ENCODE assay signal across 12 cellular contexts in the genomic region with DNA sequence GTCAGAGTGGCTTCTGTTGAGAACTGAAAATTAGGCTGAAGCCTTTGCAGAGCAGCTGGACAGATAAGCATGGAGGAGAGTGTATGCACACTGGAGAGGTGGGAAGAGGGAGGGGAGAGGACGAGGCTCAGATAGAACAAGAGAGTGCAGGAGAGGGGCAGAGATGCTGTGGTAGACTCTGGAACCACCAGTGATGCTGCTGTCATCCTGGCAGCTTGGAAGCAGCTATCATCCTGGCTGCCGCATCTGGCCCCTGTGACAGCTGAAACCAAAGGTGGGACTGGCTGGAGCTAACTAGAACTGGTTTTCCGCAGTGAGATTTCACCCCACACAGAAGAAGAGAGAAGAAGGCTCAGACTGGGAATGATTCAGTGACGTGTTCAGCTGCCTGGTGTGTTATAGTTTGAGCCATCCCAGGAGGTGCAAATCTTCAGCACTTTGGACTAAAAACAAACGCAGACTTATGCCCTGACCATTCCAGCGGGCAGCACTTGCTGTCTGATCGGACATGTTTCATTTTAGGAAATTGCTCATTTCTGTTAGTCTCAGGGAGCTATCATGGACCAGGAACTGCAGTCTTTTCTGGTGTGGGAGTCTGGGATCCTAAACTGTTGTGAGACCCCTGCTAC. TPM values are rescaled to one million over a fixed set of nuclear protein-coding genes. Genes with fewer than 3 reads are reported as not detected.
DNase-seq lines count a peak whose midpoint lies in the region; ATAC-seq and TF ChIP-seq lines count a peak whose summit lies in the region.
"Had no signal": no experiment of that assay in that cellular context is flagged by ENCODE, and none has a peak within 500 bp of the region (broad histone marks: within the 10 kb centered on the region; RNA-seq: fewer than 3 reads in every experiment).

No MANE protein-coding gene starts in this region.

- no peaks in the 10 kb centered on the region for H4K20me1 ChIP-seq in H9 (ENCODE audit: control insufficient read depth, insufficient read depth, insufficient read length)

- no peak for TF ChIP-seq POLR2A in esophagus squamous epithelium (IDR thresholded peaks at IDR 0.05)

- WGBS in esophagus squamous epithelium, 2 donors: 81 to 90% methylated on average over 5 to 7 of the region's 7 CpGs
- WGBS in H9 (ENCODE audit: extremely low coverage, insufficient read length, low lambda C conversion rate): no CpG with 5 or more reads among the region's 7 CpGs

- H2BK15ac ChIP-seq in H9 (ENCODE audit: low read depth, low read length): no peak overlapping the region

- peak; percentile 42 for DNase-seq in DMS 273 (lab: John Stamatoyannopoulos, UW; ENCODE audit: unreplicated experiment)
- DNase-seq in DMS 273 treated with DMSO at 0.1 percent for 48 hours (lab: John Stamatoyannopoulos, UW): no peak
- DNase-seq in HL-60 (ENCODE audit: low read depth in 1 of 2, low spot score in 1 of 2): no peak
- no peak for DNase-seq in esophagus squamous epithelium (lab: John Stamatoyannopoulos, UW)
- DNase-seq in H9: no peak
- DNase-seq in effector memory CD8-positive, alpha-beta T cell: no peak
- no peak for DNase-seq in activated CD4-positive, alpha-beta T cell treated with anti-CD3 and anti-CD28 coated beads, Interleukin-2, amount 50 U/mL, for 4 hours
- DNase-seq: activated T-cell treated with anti-CD3 and anti-CD28 coated beads, Interleukin-2, amount 50 U/mL, for 48 hours; NCI-H1105 treated with DMSO at 0.1 percent for 48 hours; PC-9 had no signal

- H2BK5ac ChIP-seq in H9 (ENCODE audit: insufficient read length, low read length): no peak overlapping the region

- no peak overlapping the region for H3K23ac ChIP-seq in H9 (ENCODE audit: insufficient read length, low read depth, low read length)

- no peaks in the 10 kb centered on the region for H3K36me3 ChIP-seq in esophagus squamous epithelium

- intact Hi-C loops in esophagus squamous epithelium (cut with DNase I): no loop called here

- H3K79me2 ChIP-seq in H9 (ENCODE audit: insufficient read depth, low read length): no peaks in the 10 kb centered on the region

- no peak overlapping the region for H3K4ac ChIP-seq in H9 (ENCODE audit: low read depth, low read length)

- no peak overlapping the region for H3K4me2 ChIP-seq in H9 (ENCODE audit: insufficient read depth, insufficient read length, low read length)
- H3K4me2 ChIP-seq: PC-9 had no signal

- H3K79me1 ChIP-seq in H9 (ENCODE audit: insufficient read depth, low read depth, low read length, poor library complexity, severe bottlenecking): no peaks in the 10 kb centered on the region

- peaks cover 2% of the 10 kb centered on the region; the same call in 1 of the 2 replicates for H3K27me3 Mint-ChIP-seq in H9 (ENCODE audit: low read depth)
- H3K27me3 Mint-ChIP-seq in effector memory CD8-positive, alpha-beta T cell: peaks cover under 1 to 5% of the 10 kb centered on the region in 2 donors

- no peak overlapping the region for H2BK120ac ChIP-seq in H9 (ENCODE audit: low read depth, low read length, poor library complexity, severe bottlenecking)

- no peak for ATAC-seq in effector memory CD8-positive, alpha-beta T cell (replicated peaks)

- no peak overlapping the region for H2AFZ ChIP-seq in H9 (ENCODE audit: low read length)
- H2AFZ ChIP-seq: PC-9 had no signal

- H3K9me3 ChIP-seq in esophagus squamous epithelium (no peaks in the 10 kb centered on the region), H9 (ENCODE audit: control insufficient read depth, low read depth, low read length) (no peaks in the 10 kb centered on the region)

- H3K4me3 Mint-ChIP-seq in H9: no peak overlapping the region; a peak in 1 of 5 replicates
- no peak overlapping the region for H3K4me3 Mint-ChIP-seq in effector memory CD8-positive, alpha-beta T cell

- TF ChIP-seq CTCF in HL-60 (IDR thresholded peaks at IDR 0.05; ENCODE audit: insufficient read depth, low read length) (no peak), esophagus squamous epithelium (IDR thresholded peaks at IDR 0.05) (no peak), H9 (conservative IDR thresholded peaks at IDR 0.05) (no peak)

- H3K4me3 ChIP-seq in HL-60 (replicated peaks; ENCODE audit: insufficient read depth, low read length): no peak overlapping the region
- no peak overlapping the region for H3K4me3 ChIP-seq in esophagus squamous epithelium
- H3K4me3 ChIP-seq: PC-9 had no signal

- H4K5ac ChIP-seq in H9 (ENCODE audit: insufficient read length, low read depth, low read length): no peak overlapping the region

- no peaks in the 10 kb centered on the region for H3K23me2 ChIP-seq in H9 (ENCODE audit: insufficient read length, low read depth, low read length, poor library complexity, severe bottlenecking)

- H2BK20ac ChIP-seq in H9 (ENCODE audit: low read depth, low read length, poor library complexity, severe bottlenecking): no peak overlapping the region

- peaks cover 0 to 48% (median 0%) of the 10 kb centered on the region in 3 donors for H3K4me1 ChIP-seq in esophagus squamous epithelium
- no peaks in the 10 kb centered on the region for H3K4me1 ChIP-seq in H9 (ENCODE audit: insufficient read depth, low read length)

- no peak overlapping the region for H2AK5ac ChIP-seq in H9 (ENCODE audit: insufficient read length, low read length)

- H3K36me3 Mint-ChIP-seq in H9 (ENCODE audit: insufficient read depth in 1 of 3, low read depth in 3 of 3): peaks cover 4 to 14% (median 6%) of the 10 kb centered on the region in 3 experiments; a peak in 6 of 7 replicates
- H3K36me3 Mint-ChIP-seq in effector memory CD8-positive, alpha-beta T cell (ENCODE audit: insufficient read depth): peaks cover 3% of the 10 kb centered on the region

- no peak overlapping the region for H4K8ac ChIP-seq in H9 (replicated peaks; ENCODE audit: insufficient read length, low read depth, low read length)

- no peak overlapping the region for H3K14ac ChIP-seq in H9 (ENCODE audit: insufficient read depth, low read length)

- H3K27me3 ChIP-seq in HL-60 (ENCODE audit: insufficient read depth, poor library complexity, severe bottlenecking): no peaks in the 10 kb centered on the region
- no peaks in the 10 kb centered on the region for H3K27me3 ChIP-seq in esophagus squamous epithelium
- no peaks in the 10 kb centered on the region for H3K27me3 ChIP-seq in H9 (ENCODE audit: insufficient read depth, low read length)

- peak overlapping the region; percentile 82 for H3K27ac ChIP-seq in HL-60 (replicated peaks)
- H3K27ac ChIP-seq in esophagus squamous epithelium: peak overlapping the region in 3 of 4 donors; percentile 1 to 60 (median 60)
- peak overlapping the region; percentile 53 for H3K27ac ChIP-seq in temporal lobe (ENCODE audit: low read depth, low read length)
- no peak overlapping the region for H3K27ac ChIP-seq in H9 (ENCODE audit: insufficient read length, low read depth, low read length)
- H3K27ac ChIP-seq: 22Rv1, PC-9 had no signal

- no peaks in the 10 kb centered on the region for H3K4me1 Mint-ChIP-seq in H9
- no peaks in the 10 kb centered on the region for H3K4me1 Mint-ChIP-seq in effector memory CD8-positive, alpha-beta T cell (ENCODE audit: low read depth in 2 of 2)

- H3K27ac Mint-ChIP-seq in H9: peak overlapping the region in 1 of 3 experiments; percentile 39; a peak in 1 of 7 replicates
- peak overlapping the region in 1 of 2 donors; percentile 44 for H3K27ac Mint-ChIP-seq in effector memory CD8-positive, alpha-beta T cell

- H3K9ac ChIP-seq in H9 (ENCODE audit: extremely low read depth, insufficient read length, low read length): no peak overlapping the region

- no peak overlapping the region for H2BK12ac ChIP-seq in H9 (ENCODE audit: insufficient read length, low read depth, low read length)

- H3K18ac ChIP-seq in H9 (ENCODE audit: insufficient read length, low read depth, low read length): no peak overlapping the region

- no peak overlapping the region for H3K56ac ChIP-seq in H9 (ENCODE audit: insufficient read length, low read depth, low read length)

- H3K9me3 Mint-ChIP-seq in H9: peaks cover 5 to 6% of the 10 kb centered on the region in 2 experiments; a peak in 4 of 5 replicates
- no peaks in the 10 kb centered on the region for H3K9me3 Mint-ChIP-seq in effector memory CD8-positive, alpha-beta T cell

- H4K91ac ChIP-seq in H9 (ENCODE audit: insufficient read length, low read depth, low read length): no peak overlapping the region

- no peak overlapping the region for H3T11ph ChIP-seq in H9 (ENCODE audit: low read length)

RNA-seq across cellular contexts. Expression of gene EEPD1, which starts 38.4 kb away (rescaled TPM):
- 10 to 100 TPM in 1 of 4 donors, 1 to 10 TPM in 3; 2.3 to 10.2 (median 4.8) TPM for total RNA-seq in esophagus squamous epithelium
- total RNA-seq in temporal lobe: 11.3 TPM
- total RNA-seq in H9 (2021): 3.8 and 5.0 TPM in 2 replicates
